In genomic region chr20:36507746-36508145, GRCh38 we compare ENCODE assay signal across 30 cellular contexts. TPM values are rescaled to one million over a fixed set of nuclear protein-coding genes. Genes with fewer than 3 reads are reported as not detected.
"Had no signal": no experiment of that assay in that cellular context is flagged by ENCODE, and none has a peak within 500 bp of the region (broad histone marks: within the 10 kb centered on the region; RNA-seq: fewer than 3 reads in every experiment).

No MANE protein-coding gene starts in this region.

- H3K36me3 ChIP-seq: uterus had no signal

- H3K27me3 ChIP-seq: ascending aorta, esophagus muscularis mucosa, hepatocyte, pancreas, right atrium auricular region, testis, transverse colon, uterus had no signal

- FAIRE-seq: endothelial cell of umbilical vein, frontal cortex, kidney, pancreas had no signal

- H3K27ac Mint-ChIP-seq: activated CD4-positive, alpha-beta T cell treated with anti-CD3 and anti-CD28 coated beads for 36 hours; activated naive CD4-positive, alpha-beta T cell treated with anti-CD3 and anti-CD28 coated beads, Interleukin-2, amount 10 ng/mL, durations not matched to agents 7 days and 5 days; activated naive CD8-positive, alpha-beta T cell treated with anti-CD3 and anti-CD28 coated beads, Interleukin-2, amount 10 ng/mL, durations not matched to agents 7 days and 5 days; memory B cell had no signal

- DNase-seq: activated CD4-positive, alpha-beta T cell treated with anti-CD3 and anti-CD28 coated beads for 36 hours; activated CD4-positive, alpha-beta T cell treated with anti-CD3 and anti-CD28 coated beads, Interleukin-2, amount 50 U/mL, for 4 hours; activated CD4-positive, CD25-positive, alpha-beta regulatory T cell; activated effector memory CD4-positive, alpha-beta T cell treated with anti-CD3 and anti-CD28 coated beads, Interleukin-2, amount 50 U/mL, for 16 hours; activated naive CD4-positive, alpha-beta T cell treated with anti-CD3 and anti-CD28 coated beads, Interleukin-2, amount 10 ng/mL, durations not matched to agents 7 days and 5 days; activated naive CD8-positive, alpha-beta T cell treated with anti-CD3 and anti-CD28 coated beads, Interleukin-2, amount 10 ng/mL, durations not matched to agents 7 days and 5 days; activated T-cell treated with anti-CD3 and anti-CD28 coated beads for 4 hours; activated T-cell treated with anti-CD3 and anti-CD28 coated beads, Interleukin-2, amount 50 U/mL, for 72 hours; central memory CD4-positive, alpha-beta T cell; kidney; left colon; midbrain; naive thymus-derived CD4-positive, alpha-beta T cell; nucleus accumbens; pancreas; stimulated activated CD4-positive, alpha-beta T cell treated with anti-CD3 and anti-CD28 coated beads, Interleukin-12 subunit alpha, Interleukin-12 subunit beta, amount 100 ng/mL, for 4 hours; stimulated activated CD4-positive, alpha-beta T cell treated with anti-CD3 and anti-CD28 coated beads, Interleukin-4, amount 100 ng/mL, for 1 hour; stimulated activated naive CD8-positive, alpha-beta T cell treated with anti-CD3 and anti-CD28 coated beads, Interleukin-15, Interleukin-2, amounts not matched to agents 100 U/mL and 50 U/mL, for 24 hours; testis; transverse colon; uterus had no signal

- H3K4me3 Mint-ChIP-seq: activated CD4-positive, alpha-beta T cell treated with anti-CD3 and anti-CD28 coated beads for 36 hours; activated naive CD4-positive, alpha-beta T cell treated with anti-CD3 and anti-CD28 coated beads, Interleukin-2, amount 10 ng/mL, durations not matched to agents 7 days and 5 days; activated naive CD8-positive, alpha-beta T cell treated with anti-CD3 and anti-CD28 coated beads, Interleukin-2, amount 10 ng/mL, durations not matched to agents 7 days and 5 days; activated T-cell treated with anti-CD3 and anti-CD28 coated beads, Interleukin-2, amount 50 U/mL, for 72 hours; brain; memory B cell; naive thymus-derived CD4-positive, alpha-beta T cell; neural crest cell had no signal

- H3K27ac ChIP-seq: ascending aorta, esophagus muscularis mucosa, hepatocyte, pancreas, right atrium auricular region, testis, transverse colon, uterus had no signal

- H3K4me3 ChIP-seq: ascending aorta, esophagus muscularis mucosa, hepatocyte, pancreas, right atrium auricular region, testis, transverse colon, uterus had no signal

- H3K9me3 Mint-ChIP-seq: activated naive CD4-positive, alpha-beta T cell treated with anti-CD3 and anti-CD28 coated beads, Interleukin-2, amount 10 ng/mL, durations not matched to agents 7 days and 5 days; activated naive CD8-positive, alpha-beta T cell treated with anti-CD3 and anti-CD28 coated beads, Interleukin-2, amount 10 ng/mL, durations not matched to agents 7 days and 5 days; activated T-cell treated with anti-CD3 and anti-CD28 coated beads, Interleukin-2, amount 50 U/mL, for 72 hours; brain; memory B cell; naive thymus-derived CD4-positive, alpha-beta T cell; neural crest cell had no signal

- H3K4me1 Mint-ChIP-seq: brain, neural crest cell had no signal

- ATAC-seq: activated CD4-positive, alpha-beta T cell treated with anti-CD3 and anti-CD28 coated beads for 36 hours; left colon; naive thymus-derived CD4-positive, alpha-beta T cell; pancreas; stimulated activated naive CD8-positive, alpha-beta T cell treated with anti-CD3 and anti-CD28 coated beads, Interleukin-15, Interleukin-2, amounts not matched to agents 100 U/mL and 50 U/mL, for 24 hours had no signal

- H3K9me3 ChIP-seq: ascending aorta, esophagus muscularis mucosa, pancreas, right atrium auricular region, testis, transverse colon, uterus had no signal

- H3K27me3 Mint-ChIP-seq: activated CD4-positive, alpha-beta T cell treated with anti-CD3 and anti-CD28 coated beads for 36 hours; activated naive CD4-positive, alpha-beta T cell treated with anti-CD3 and anti-CD28 coated beads, Interleukin-2, amount 10 ng/mL, durations not matched to agents 7 days and 5 days; activated naive CD8-positive, alpha-beta T cell treated with anti-CD3 and anti-CD28 coated beads, Interleukin-2, amount 10 ng/mL, durations not matched to agents 7 days and 5 days; brain; memory B cell; naive thymus-derived CD4-positive, alpha-beta T cell had no signal

- H3K4me1 ChIP-seq: ascending aorta, pancreas, right atrium auricular region, testis, transverse colon, uterus had no signal

RNA-seq across cellular contexts. Expression of gene MYL9, which starts 33.6 kb away (rescaled TPM):
- polyA plus RNA-seq: naive thymus-derived CD4-positive, alpha-beta T cell had no signal
